Comparison of ENCODE assay signal across 25 cellular contexts in genomic region chr3:156600834-156601233, GRCh38.
"Had no signal": no experiment of that assay in that cellular context is flagged by ENCODE, and none has a peak within 500 bp of the region (broad histone marks: within the 10 kb centered on the region; RNA-seq: fewer than 3 reads in every experiment).

No MANE protein-coding gene starts in this region.

- H3K36me3 ChIP-seq: esophagus muscularis mucosa, gastroesophageal sphincter, heart left ventricle, left lung, lower lobe of right lung had no signal

- H3K79me2 ChIP-seq: hepatocyte had no signal

- H3K4me3 ChIP-seq: coronary artery, dorsolateral prefrontal cortex, esophagus muscularis mucosa, gastroesophageal sphincter, heart left ventricle, hepatocyte, left lung, lower lobe of right lung had no signal

- H3K36me3 Mint-ChIP-seq: immature natural killer cell, memory B cell, natural killer cell had no signal

- H3K4me2 ChIP-seq: hepatocyte had no signal

- H3K27me3 ChIP-seq: dorsolateral prefrontal cortex, esophagus muscularis mucosa, foreskin keratinocyte, gastroesophageal sphincter, heart left ventricle, hepatocyte had no signal

- H3K9me3 Mint-ChIP-seq: endodermal cell; immature natural killer cell; memory B cell; naive thymus-derived CD4-positive, alpha-beta T cell had no signal

- H2AFZ ChIP-seq: hepatocyte had no signal

- ATAC-seq: foreskin keratinocyte; gastroesophageal sphincter; heart left ventricle; left cardiac atrium; left lung; left ventricle myocardium superior; lower lobe of right lung; naive thymus-derived CD4-positive, alpha-beta T cell; natural killer cell had no signal

- H3K4me3 Mint-ChIP-seq: endodermal cell; immature natural killer cell; memory B cell; naive thymus-derived CD4-positive, alpha-beta T cell; natural killer cell had no signal

- DNase-seq: dermis blood vessel endothelial cell; dorsolateral prefrontal cortex; effector CD4-positive, alpha-beta T cell; effector memory CD4-positive, alpha-beta T cell; endodermal cell; foreskin keratinocyte; heart left ventricle; hypothalamus; immature natural killer cell; left cardiac atrium; left lung; left ventricle myocardium superior; lower lobe of right lung; mesendoderm; midbrain; naive thymus-derived CD4-positive, alpha-beta T cell; natural killer cell had no signal

- H3K27ac ChIP-seq: coronary artery, dorsolateral prefrontal cortex, esophagus muscularis mucosa, foreskin keratinocyte, heart left ventricle, hepatocyte, left lung, lower lobe of right lung had no signal

- FAIRE-seq: colon, frontal cortex, keratinocyte had no signal

- H3K27ac Mint-ChIP-seq: endodermal cell; immature natural killer cell; memory B cell; naive thymus-derived CD4-positive, alpha-beta T cell; natural killer cell had no signal

- H3K9me3 ChIP-seq: esophagus muscularis mucosa, gastroesophageal sphincter, heart left ventricle, left lung, lower lobe of right lung had no signal

- H3K4me1 Mint-ChIP-seq: memory B cell had no signal
